Comparison of ENCODE assay signal across 8 cellular contexts in genomic region chr11:14974723-14975587, GRCh38. TPM values are rescaled to one million over a fixed set of nuclear protein-coding genes. Genes with fewer than 3 reads are reported as not detected.
DNase-seq lines count a peak whose midpoint lies in the region; ATAC-seq and TF ChIP-seq lines count a peak whose summit lies in the region.

No MANE protein-coding gene starts in this region.

- H3K36me3 ChIP-seq in fibroblast of lung (ENCODE audit: control insufficient read depth, insufficient read depth, low read length) (no peaks in the 10 kb centered on the region), osteoblast (ENCODE audit: insufficient read depth, low read length) (no peaks in the 10 kb centered on the region), vagina (no peaks in the 10 kb centered on the region)

- H3K27me3 ChIP-seq in fibroblast of lung (ENCODE audit: control insufficient read depth, insufficient read depth, low read length) (peaks cover 44% of the 10 kb centered on the region), osteoblast (ENCODE audit: insufficient read depth, low read length) (peaks cover 61% of the 10 kb centered on the region), vagina (peaks cover 6% of the 10 kb centered on the region)

- H3K9me3 ChIP-seq in fibroblast of lung (ENCODE audit: control insufficient read depth, insufficient read depth, low read depth, low read length) (no peaks in the 10 kb centered on the region), osteoblast (ENCODE audit: low read depth, low read length) (no peaks in the 10 kb centered on the region), vagina (no peaks in the 10 kb centered on the region)

- no peak overlapping the region for H3K27ac ChIP-seq in fibroblast of lung (ENCODE audit: insufficient read depth, low read length)
- H3K27ac ChIP-seq in osteoblast (ENCODE audit: low read depth, low read length) = no peak overlapping the region
- H3K27ac ChIP-seq in vagina = no peak overlapping the region

- peak overlapping the region; percentile 17 for H3K4me2 ChIP-seq in fibroblast of lung (ENCODE audit: extremely low read depth, insufficient read depth, low read length)
- peak overlapping the region; percentile 37 for H3K4me2 ChIP-seq in osteoblast (ENCODE audit: insufficient read depth, low read length)

- H3K9ac ChIP-seq in fibroblast of lung (ENCODE audit: insufficient read depth, low read length) = no peak overlapping the region

- H4K20me1 ChIP-seq in fibroblast of lung (ENCODE audit: control insufficient read depth, extremely low read depth, insufficient read depth, low read length) (no peaks in the 10 kb centered on the region), osteoblast (ENCODE audit: insufficient read depth, low read length) (no peaks in the 10 kb centered on the region)

- intact Hi-C loops in vagina (cut with DNase I) = no loop called here

- TF ChIP-seq CTCF in AG04449 (IDR thresholded peaks at IDR 0.05; ENCODE audit: insufficient read depth, low read length, missing control alignments) (peak; percentile 53), GM20000 (IDR thresholded peaks at IDR 0.05; ENCODE audit: extremely low read depth, missing control alignments) (peak; percentile 41), fibroblast of lung (conservative IDR thresholded peaks at IDR 0.05 in 1 of 2, IDR thresholded peaks at IDR 0.05 in 1 of 2; ENCODE audit: low read depth in 1 of 2, low read length in 2 of 2) (peak; percentile 49 to 93), osteoblast (IDR thresholded peaks at IDR 0.05; ENCODE audit: extremely low read depth, low read depth, low read length) (peak; percentile 68), vagina (IDR thresholded peaks at IDR 0.05) (peak in 1 of 3 experiments; percentile 6)

- CTCF ChIA-PET in AG04449 (lab: Yijun Ruan, JAX) = interaction anchor here (0.6 to 2.3 kb wide), 13 partner anchors 10 to 236 kb away, joined by 3 to 8 read pairs (median 4); no protein-coding TSS in a partner anchor

- ATAC-seq in GM19397 (IDR thresholded peaks at IDR 0.05; ENCODE audit: unreplicated experiment) = no peak

- H3K4me3 ChIP-seq in AG04449 (ENCODE audit: low read depth, low read length) (no peak overlapping the region; the same call in 1 of the 2 replicates), fibroblast of lung (replicated peaks in 1 of 4; ENCODE audit: control extremely low read depth in 1 of 4, insufficient read depth in 1 of 4, low read depth in 3 of 4, low read length in 4 of 4) (peak overlapping the region in 1 of 4 experiments; percentile 50), osteoblast (ENCODE audit: insufficient read depth, low read length) (no peak overlapping the region), vagina (peak overlapping the region; percentile 13 to 25)

- POLR2A ChIA-PET in AG04449 (lab: Yijun Ruan, JAX) = no interaction called here

- H3K4me1 ChIP-seq in fibroblast of lung (ENCODE audit: control insufficient read depth, extremely low read depth, insufficient read depth, low read length) (no peaks in the 10 kb centered on the region), osteoblast (ENCODE audit: insufficient read depth, low read length) (no peaks in the 10 kb centered on the region), vagina (peaks cover 29% of the 10 kb centered on the region)

- no peak for DNase-seq in AG04449 (ENCODE audit: low read depth, low spot score)
- DNase-seq in GM20000 (ENCODE audit: low spot score) = peak; percentile 59
- peak; percentile 73 for DNase-seq in NAMALWA (ENCODE audit: low spot score)
- peak; percentile 47 for DNase-seq in activated T-cell treated with anti-CD3 and anti-CD28 coated beads for 1 hour (ENCODE audit: low read depth)
- peak; percentile 16 to 56 for DNase-seq in fibroblast of lung (ENCODE audit: low read depth in 2 of 2)
- peak; percentile 89 for DNase-seq in osteoblast (ENCODE audit: insufficient read length, low spot score, missing footprints)
- no peak for DNase-seq in vagina (ENCODE audit: extremely low spot score in 2 of 2)

- no peak overlapping the region for H2AFZ ChIP-seq in fibroblast of lung (ENCODE audit: low read length)
- no peak overlapping the region for H2AFZ ChIP-seq in osteoblast (ENCODE audit: low read length)

- no peaks in the 10 kb centered on the region for H3K79me2 ChIP-seq in fibroblast of lung (ENCODE audit: control insufficient read depth, insufficient read depth, low read length)
- no peaks in the 10 kb centered on the region for H3K79me2 ChIP-seq in osteoblast (ENCODE audit: insufficient read depth, low read length)

- TF ChIP-seq POLR2A in vagina (IDR thresholded peaks at IDR 0.05) = no peak

RNA-seq across cellular contexts. Expression of gene CALCA, which starts 2.8 kb away (rescaled TPM):
- total RNA-seq in fibroblast of lung = not detected in 2 replicates
- not detected in 2 replicates for polyA plus RNA-seq in fibroblast of lung
- polyA plus RNA-seq in fibroblast of lung (2012) = not detected in 2 replicates
- not detected in 2 replicates for polyA minus RNA-seq in fibroblast of lung (ENCODE audit: low replicate concordance)
- not detected in 2 replicates for total RNA-seq in osteoblast
- not detected for total RNA-seq in vagina

Comparison
In these comparisons a context has a peak if more than half of its experiments do, and no peak if none do; other contexts are left out.
1. DNase-seq: peak in GM20000 (single experiment), NAMALWA (single experiment), activated T-cell treated with anti-CD3 and anti-CD28 coated beads for 1 hour (single experiment), fibroblast of lung (2 of 2) and osteoblast (single experiment); none in AG04449 (single experiment) and vagina (0 of 2).
2. H3K4me3 ChIP-seq: peak in vagina (2 of 2); none in AG04449 (single experiment) and osteoblast (single experiment).